ENCODE assay signal across 8 cellular contexts in the genomic region with DNA sequence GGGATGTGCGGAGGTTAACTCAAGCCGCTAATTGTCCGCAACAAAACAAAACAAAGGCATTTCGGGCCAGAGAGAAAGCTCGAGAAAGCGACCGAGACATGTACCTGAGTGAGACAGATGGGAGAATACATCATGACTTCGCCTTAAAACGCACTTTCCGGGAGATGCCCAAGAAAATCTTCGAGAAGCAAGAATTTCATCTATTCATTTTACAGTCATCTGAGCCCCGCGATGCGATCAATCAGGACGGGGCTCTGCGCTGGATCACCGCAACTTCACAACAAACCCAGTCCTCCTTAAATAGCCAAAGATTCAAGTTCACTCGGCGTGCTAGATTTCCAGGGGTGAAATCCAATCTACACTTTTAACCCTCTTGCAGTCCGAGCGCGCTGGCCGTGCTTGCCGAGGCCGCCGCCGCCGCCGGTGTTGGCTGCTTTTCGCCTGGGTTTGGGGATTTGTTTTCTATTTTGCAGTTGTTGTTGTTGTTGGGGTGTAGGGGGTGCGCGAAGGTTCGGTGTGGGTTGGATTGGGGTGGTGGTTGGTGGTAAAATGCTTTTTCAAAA. TPM values are rescaled to one million over a fixed set of nuclear protein-coding genes. Genes with fewer than 3 reads are reported as not detected.
DNase-seq lines count a peak whose midpoint lies in the region; ATAC-seq, FAIRE-seq and TF ChIP-seq lines count a peak whose summit lies in the region.

No MANE protein-coding gene starts in this region.

- no peak for FAIRE-seq in pancreas (lab: Jason Lieb, UNC)

- H3K36me3 ChIP-seq in pancreas: no peaks in the 10 kb centered on the region

- no peaks in the 10 kb centered on the region for H3K9me3 Mint-ChIP-seq in activated T-cell treated with anti-CD3 and anti-CD28 coated beads, Interleukin-2, amount 50 U/mL, for 4 hours

- no peak for DNase-seq in AG04450 (ENCODE audit: low read depth, low spot score)
- no peak for DNase-seq in HEK293T (ENCODE audit: extremely low spot score)
- no peak for DNase-seq in activated T-cell treated with anti-CD3 and anti-CD28 coated beads, Interleukin-2, amount 50 U/mL, for 4 hours
- peak; percentile 12 to 59 for DNase-seq in foreskin fibroblast
- peak in 1 of 6 donors; percentile 72 for DNase-seq in pancreas
- no peak for DNase-seq in SW 1271 (lab: John Stamatoyannopoulos, UW)

- H3K27ac ChIP-seq in AG04450 (ENCODE audit: low read depth, low read length) (peak overlapping the region; percentile 24), pancreas (peak overlapping the region; percentile 88 to 99 (median 95))

- POLR2A ChIA-PET in AG04450 (lab: Yijun Ruan, JAX) (no interaction called here), HEK293T (lab: Yijun Ruan, JAX) (interaction anchor here (1.3 kb wide), 1 partner anchor 104 kb away, joined by 3 read pairs; no protein-coding TSS in a partner anchor)

- H3K36me3 Mint-ChIP-seq in activated T-cell treated with anti-CD3 and anti-CD28 coated beads, Interleukin-2, amount 50 U/mL, for 4 hours (ENCODE audit: insufficient read depth): no peaks in the 10 kb centered on the region

- ATAC-seq in activated T-cell treated with anti-CD3 and anti-CD28 coated beads, Interleukin-2, amount 50 U/mL, for 4 hours: no peak
- ATAC-seq in pancreas (no peak), GM18505 (IDR thresholded peaks at IDR 0.05; ENCODE audit: unreplicated experiment) (no peak), GM18520 (IDR thresholded peaks at IDR 0.05; ENCODE audit: unreplicated experiment) (no peak)

- peak overlapping the region; percentile 64 for H3K4me3 ChIP-seq in AG04450 (ENCODE audit: low read depth, low read length)
- H3K4me3 ChIP-seq in foreskin fibroblast (ENCODE audit: low read depth in 1 of 2, low read length in 2 of 2): peak overlapping the region; percentile 57 to 72
- H3K4me3 ChIP-seq in pancreas: peak overlapping the region; percentile 38 to 75 (median 64)

- H3K4me1 Mint-ChIP-seq in activated T-cell treated with anti-CD3 and anti-CD28 coated beads, Interleukin-2, amount 50 U/mL, for 4 hours (ENCODE audit: low read depth): peaks cover 19% of the 10 kb centered on the region

- H3K9me3 ChIP-seq in AG04450 (ENCODE audit: control insufficient read depth, insufficient read depth, low read length): no peaks in the 10 kb centered on the region
- H3K9me3 ChIP-seq in pancreas: no peaks in the 10 kb centered on the region

- H3K4me3 Mint-ChIP-seq in activated T-cell treated with anti-CD3 and anti-CD28 coated beads, Interleukin-2, amount 50 U/mL, for 4 hours: peak overlapping the region; percentile 77

- no peak for TF ChIP-seq POLR2A in GM18505 (IDR thresholded peaks at IDR 0.05; ENCODE audit: borderline replicate concordance, extremely low read depth, insufficient read depth, insufficient read length)

- 1% methylated on average over 33 of the region's 33 CpGs for WGBS in pancreas, 2 donors

- no peak for TF ChIP-seq CTCF in AG04450 (IDR thresholded peaks at IDR 0.05; ENCODE audit: low read depth, low read length)
- no peak for TF ChIP-seq CTCF in foreskin fibroblast (IDR thresholded peaks at IDR 0.05; ENCODE audit: low read depth, low read length)
- TF ChIP-seq CTCF in pancreas (IDR thresholded peaks at IDR 0.05): no peak

- peaks cover 64% of the 10 kb centered on the region for H3K27me3 Mint-ChIP-seq in activated T-cell treated with anti-CD3 and anti-CD28 coated beads, Interleukin-2, amount 50 U/mL, for 4 hours (ENCODE audit: low read depth)

- CTCF ChIA-PET in AG04450 (lab: Charles Lee): no interaction called here
- CTCF ChIA-PET in HEK293T (lab: Yijun Ruan, JAX): no interaction called here

- H3K4me1 ChIP-seq in pancreas: peaks cover 16 to 22% (median 20%) of the 10 kb centered on the region in 3 donors

- peaks cover 33% of the 10 kb centered on the region for H3K27me3 ChIP-seq in AG04450 (ENCODE audit: control insufficient read depth, insufficient read depth, low read length)
- no peaks in the 10 kb centered on the region for H3K27me3 ChIP-seq in pancreas

- intact Hi-C loops in pancreas (cut with DNase I): no loop called here

TF ChIP-seq in HEK293T, 16 proteins besides CTCF, POLR2A, EP300 and RAD21:
- TF ChIP-seq CTBP1 (IDR thresholded peaks at IDR 0.05; ENCODE audit: borderline replicate concordance) (no peak), SUZ12 (IDR thresholded peaks at IDR 0.05) (no peak), ELF4 (IDR thresholded peaks at IDR 0.05) (no peak), ZNF384 (IDR thresholded peaks at IDR 0.05) (no peak), FOXA1 (IDR thresholded peaks at IDR 0.05) (no peak), L3MBTL2 (conservative IDR thresholded peaks at IDR 0.05) (peak; percentile 39)

RNA-seq across cellular contexts. Expression of gene NFIB, which starts 0.5 kb away (rescaled TPM):
- polyA plus RNA-seq in AG04450 (2011; rRNA removed): 2.2 and 3.2 TPM in 2 replicates
- 6.2 and 8.5 TPM in 2 replicates for polyA minus RNA-seq in AG04450 (2011; rRNA and poly(A)+ RNA removed)
- under 1 TPM; 0.20 to 0.42 (median 0.30) TPM for total RNA-seq in activated T-cell treated with anti-CD3 and anti-CD28 coated beads, Interleukin-2, amount 50 U/mL, for 4 hours
- 10 to 100 TPM; 40.9 to 65.0 (median 53.0) TPM for total RNA-seq in pancreas
- 1 to 10 TPM; 8.9 to 10.0 TPM for polyA plus RNA-seq in pancreas

Comparison
In these comparisons a context has a peak if more than half of its experiments do, and no peak if none do; other contexts are left out.
1. DNase-seq: peak in foreskin fibroblast (2 of 2); none in AG04450 (single experiment), HEK293T (single experiment), activated T-cell treated with anti-CD3 and anti-CD28 coated beads, Interleukin-2, amount 50 U/mL, for 4 hours (single experiment) and SW 1271 (0 of 2).
2. RNA of gene NFIB, which starts 0.5 kb away (total RNA-seq): 40.9 to 65.0 TPM in pancreas; 0.20 to 0.42 TPM in activated T-cell treated with anti-CD3 and anti-CD28 coated beads, Interleukin-2, amount 50 U/mL, for 4 hours; every median in the first group is over 10 times any median in the second.
3. Peak in every context shown above with its lines, with median percentiles within 50 percentile points of each other: H3K4me3 ChIP-seq.